1 cellular context compared by ENCODE assay signal in genomic region chr22:20243176-20243544, GRCh38.
TF ChIP-seq lines count a peak whose summit lies in the region.

No MANE protein-coding gene starts in this region.

TF ChIP-seq in H1, 55 proteins besides CTCF, POLR2A, EP300 and RAD21:
- TF ChIP-seq SIX5 (IDR thresholded peaks at IDR 0.05; ENCODE audit: low read depth, low read length) (no peak), ZNF274 (IDR thresholded peaks at IDR 0.05; ENCODE audit: borderline replicate concordance, extremely low read depth, low read length) (no peak), BCL11A (IDR thresholded peaks at IDR 0.05; ENCODE audit: low read depth in 2 of 2, low read length in 2 of 2) (no peak), TAF1 (IDR thresholded peaks at IDR 0.05; ENCODE audit: low read depth, low read length) (no peak), CTBP2 (IDR thresholded peaks at IDR 0.05; ENCODE audit: borderline replicate concordance, insufficient read depth, insufficient read length, low read length) (no peak), RBBP5 (IDR thresholded peaks at IDR 0.05; ENCODE audit: borderline replicate concordance, low read depth, low read length) (no peak), GTF2F1 (IDR thresholded peaks at IDR 0.05; ENCODE audit: borderline replicate concordance, low read depth, low read length) (no peak), ATF3 (IDR thresholded peaks at IDR 0.05; ENCODE audit: insufficient read depth, low read depth, low read length) (no peak), MAFK (IDR thresholded peaks at IDR 0.05; ENCODE audit: low read depth, low read length) (no peak), SRF (IDR thresholded peaks at IDR 0.05; ENCODE audit: low read depth, low read length) (no peak), E2F6 (IDR thresholded peaks at IDR 0.05) (no peak), POU5F1 (IDR thresholded peaks at IDR 0.05; ENCODE audit: low read depth, low read length) (no peak), NANOG (IDR thresholded peaks at IDR 0.05; ENCODE audit: insufficient read depth, low read depth, low read length, poor library complexity, severe bottlenecking) (no peak), TEAD4 (IDR thresholded peaks at IDR 0.05; ENCODE audit: low read depth, low read length) (no peak)
- TF ChIP-seq, protein P1, sequence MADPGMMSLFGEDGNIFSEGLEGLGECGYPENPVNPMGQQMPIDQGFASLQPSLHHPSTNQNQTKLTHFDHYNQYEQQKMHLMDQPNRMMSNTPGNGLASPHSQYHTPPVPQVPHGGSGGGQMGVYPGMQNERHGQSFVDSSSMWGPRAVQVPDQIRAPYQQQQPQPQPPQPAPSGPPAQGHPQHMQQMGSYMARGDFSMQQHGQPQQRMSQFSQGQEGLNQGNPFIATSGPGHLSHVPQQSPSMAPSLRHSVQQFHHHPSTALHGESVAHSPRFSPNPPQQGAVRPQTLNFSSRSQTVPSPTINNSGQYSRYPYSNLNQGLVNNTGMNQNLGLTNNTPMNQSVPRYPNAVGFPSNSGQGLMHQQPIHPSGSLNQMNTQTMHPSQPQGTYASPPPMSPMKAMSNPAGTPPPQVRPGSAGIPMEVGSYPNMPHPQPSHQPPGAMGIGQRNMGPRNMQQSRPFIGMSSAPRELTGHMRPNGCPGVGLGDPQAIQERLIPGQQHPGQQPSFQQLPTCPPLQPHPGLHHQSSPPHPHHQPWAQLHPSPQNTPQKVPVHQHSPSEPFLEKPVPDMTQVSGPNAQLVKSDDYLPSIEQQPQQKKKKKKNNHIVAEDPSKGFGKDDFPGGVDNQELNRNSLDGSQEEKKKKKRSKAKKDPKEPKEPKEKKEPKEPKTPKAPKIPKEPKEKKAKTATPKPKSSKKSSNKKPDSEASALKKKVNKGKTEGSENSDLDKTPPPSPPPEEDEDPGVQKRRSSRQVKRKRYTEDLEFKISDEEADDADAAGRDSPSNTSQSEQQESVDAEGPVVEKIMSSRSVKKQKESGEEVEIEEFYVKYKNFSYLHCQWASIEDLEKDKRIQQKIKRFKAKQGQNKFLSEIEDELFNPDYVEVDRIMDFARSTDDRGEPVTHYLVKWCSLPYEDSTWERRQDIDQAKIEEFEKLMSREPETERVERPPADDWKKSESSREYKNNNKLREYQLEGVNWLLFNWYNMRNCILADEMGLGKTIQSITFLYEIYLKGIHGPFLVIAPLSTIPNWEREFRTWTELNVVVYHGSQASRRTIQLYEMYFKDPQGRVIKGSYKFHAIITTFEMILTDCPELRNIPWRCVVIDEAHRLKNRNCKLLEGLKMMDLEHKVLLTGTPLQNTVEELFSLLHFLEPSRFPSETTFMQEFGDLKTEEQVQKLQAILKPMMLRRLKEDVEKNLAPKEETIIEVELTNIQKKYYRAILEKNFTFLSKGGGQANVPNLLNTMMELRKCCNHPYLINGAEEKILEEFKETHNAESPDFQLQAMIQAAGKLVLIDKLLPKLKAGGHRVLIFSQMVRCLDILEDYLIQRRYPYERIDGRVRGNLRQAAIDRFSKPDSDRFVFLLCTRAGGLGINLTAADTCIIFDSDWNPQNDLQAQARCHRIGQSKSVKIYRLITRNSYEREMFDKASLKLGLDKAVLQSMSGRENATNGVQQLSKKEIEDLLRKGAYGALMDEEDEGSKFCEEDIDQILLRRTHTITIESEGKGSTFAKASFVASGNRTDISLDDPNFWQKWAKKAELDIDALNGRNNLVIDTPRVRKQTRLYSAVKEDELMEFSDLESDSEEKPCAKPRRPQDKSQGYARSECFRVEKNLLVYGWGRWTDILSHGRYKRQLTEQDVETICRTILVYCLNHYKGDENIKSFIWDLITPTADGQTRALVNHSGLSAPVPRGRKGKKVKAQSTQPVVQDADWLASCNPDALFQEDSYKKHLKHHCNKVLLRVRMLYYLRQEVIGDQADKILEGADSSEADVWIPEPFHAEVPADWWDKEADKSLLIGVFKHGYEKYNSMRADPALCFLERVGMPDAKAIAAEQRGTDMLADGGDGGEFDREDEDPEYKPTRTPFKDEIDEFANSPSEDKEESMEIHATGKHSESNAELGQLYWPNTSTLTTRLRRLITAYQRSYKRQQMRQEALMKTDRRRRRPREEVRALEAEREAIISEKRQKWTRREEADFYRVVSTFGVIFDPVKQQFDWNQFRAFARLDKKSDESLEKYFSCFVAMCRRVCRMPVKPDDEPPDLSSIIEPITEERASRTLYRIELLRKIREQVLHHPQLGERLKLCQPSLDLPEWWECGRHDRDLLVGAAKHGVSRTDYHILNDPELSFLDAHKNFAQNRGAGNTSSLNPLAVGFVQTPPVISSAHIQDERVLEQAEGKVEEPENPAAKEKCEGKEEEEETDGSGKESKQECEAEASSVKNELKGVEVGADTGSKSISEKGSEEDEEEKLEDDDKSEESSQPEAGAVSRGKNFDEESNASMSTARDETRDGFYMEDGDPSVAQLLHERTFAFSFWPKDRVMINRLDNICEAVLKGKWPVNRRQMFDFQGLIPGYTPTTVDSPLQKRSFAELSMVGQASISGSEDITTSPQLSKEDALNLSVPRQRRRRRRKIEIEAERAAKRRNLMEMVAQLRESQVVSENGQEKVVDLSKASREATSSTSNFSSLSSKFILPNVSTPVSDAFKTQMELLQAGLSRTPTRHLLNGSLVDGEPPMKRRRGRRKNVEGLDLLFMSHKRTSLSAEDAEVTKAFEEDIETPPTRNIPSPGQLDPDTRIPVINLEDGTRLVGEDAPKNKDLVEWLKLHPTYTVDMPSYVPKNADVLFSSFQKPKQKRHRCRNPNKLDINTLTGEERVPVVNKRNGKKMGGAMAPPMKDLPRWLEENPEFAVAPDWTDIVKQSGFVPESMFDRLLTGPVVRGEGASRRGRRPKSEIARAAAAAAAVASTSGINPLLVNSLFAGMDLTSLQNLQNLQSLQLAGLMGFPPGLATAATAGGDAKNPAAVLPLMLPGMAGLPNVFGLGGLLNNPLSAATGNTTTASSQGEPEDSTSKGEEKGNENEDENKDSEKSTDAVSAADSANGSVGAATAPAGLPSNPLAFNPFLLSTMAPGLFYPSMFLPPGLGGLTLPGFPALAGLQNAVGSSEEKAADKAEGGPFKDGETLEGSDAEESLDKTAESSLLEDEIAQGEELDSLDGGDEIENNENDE (IDR thresholded peaks at IDR 0.05; ENCODE audit: insufficient replicate concordance, low read length), result no peak
TF ChIP-seq in H1: peak in this region for 0.
